Comparison of ENCODE assay signal across 9 cellular contexts in the genomic region with DNA sequence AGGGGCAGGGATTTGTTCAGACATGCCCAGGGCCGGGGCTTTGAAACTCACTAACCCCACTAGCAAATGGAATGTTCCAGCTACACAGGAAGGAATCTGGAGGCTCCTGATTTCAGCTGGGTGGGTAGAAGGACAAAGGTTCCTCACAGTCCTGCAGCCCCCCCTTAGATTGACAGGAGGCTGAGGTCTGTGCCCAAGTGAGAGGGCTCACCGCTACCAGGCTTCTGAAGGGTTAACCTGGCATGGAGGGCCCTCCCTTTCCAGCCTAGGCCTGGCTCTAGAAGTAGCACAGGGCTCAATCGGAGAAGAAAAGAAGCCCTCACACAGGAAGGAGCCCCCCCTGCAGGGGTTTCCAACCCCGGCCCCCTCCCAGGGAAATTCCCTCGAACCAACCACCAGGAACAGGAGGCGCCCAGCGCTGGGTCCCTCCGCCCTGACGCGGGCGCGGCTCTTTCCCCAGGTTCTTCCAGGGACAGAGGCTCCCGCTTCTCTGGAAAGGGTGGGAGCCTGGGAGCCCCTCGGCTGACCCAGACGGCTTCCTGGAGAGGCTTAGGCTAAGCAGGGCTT. TPM values are rescaled to one million over a fixed set of nuclear protein-coding genes. Genes with fewer than 3 reads are reported as not detected.
DNase-seq lines count a peak whose midpoint lies in the region; ATAC-seq and TF ChIP-seq lines count a peak whose summit lies in the region.
"Had no signal": no experiment of that assay in that cellular context is flagged by ENCODE, and none has a peak within 500 bp of the region (broad histone marks: within the 10 kb centered on the region; RNA-seq: fewer than 3 reads in every experiment).

No MANE protein-coding gene starts in this region.

- peaks cover 16% of the 10 kb centered on the region; the same call in 1 of the 2 replicates for H3K36me3 ChIP-seq in ACC112 (ENCODE audit: insufficient read depth, low read length)
- peaks cover 0 to 34% (median 0%) of the 10 kb centered on the region in 3 donors for H3K36me3 ChIP-seq in Peyer's patch
- H3K36me3 ChIP-seq in esophagus squamous epithelium, result peaks cover 7 to 50% (median 12%) of the 10 kb centered on the region in 3 donors

- H3K27ac ChIP-seq in ACC112 (ENCODE audit: low read depth, low read length) (peak overlapping the region; percentile 46), Peyer's patch (peak overlapping the region; percentile 49 to 94 (median 88)), esophagus squamous epithelium (peak overlapping the region; percentile 93 to 98 (median 98))

- ATAC-seq in HG02884 (IDR thresholded peaks at IDR 0.05; ENCODE audit: unreplicated experiment), result no peak
- no peak for ATAC-seq in GM18498 (IDR thresholded peaks at IDR 0.05; ENCODE audit: unreplicated experiment)

- no peaks in the 10 kb centered on the region for H3K27me3 Mint-ChIP-seq in nephron (ENCODE audit: low read depth)

- no peaks in the 10 kb centered on the region for H3K9me3 Mint-ChIP-seq in nephron

- H3K27me3 ChIP-seq in ACC112 (ENCODE audit: insufficient read depth, low read length), result no peaks in the 10 kb centered on the region
- H3K27me3 ChIP-seq in Peyer's patch, result no peaks in the 10 kb centered on the region
- peaks cover 0 to 7% (median 0%) of the 10 kb centered on the region in 4 donors for H3K27me3 ChIP-seq in esophagus squamous epithelium

- TF ChIP-seq CTCF in Peyer's patch (IDR thresholded peaks at IDR 0.05) (no peak), esophagus squamous epithelium (IDR thresholded peaks at IDR 0.05) (no peak), nephron (IDR thresholded peaks at IDR 0.05; ENCODE audit: unreplicated experiment in 3 of 3) (no peak)

- H3K9me3 ChIP-seq in Peyer's patch (no peaks in the 10 kb centered on the region), esophagus squamous epithelium (no peaks in the 10 kb centered on the region)

- H3K27ac Mint-ChIP-seq in nephron, result peak overlapping the region; percentile 95 to 97 (median 96)

- H2AFZ ChIP-seq in ACC112 (ENCODE audit: low read length, unreplicated experiment), result no peak overlapping the region

- DNase-seq in Peyer's patch, result no peak
- DNase-seq in esophagus squamous epithelium (lab: John Stamatoyannopoulos, UW), result no peak
- no peak for DNase-seq in HCEC 1CT
- DNase-seq in T1000 (lab: John Stamatoyannopoulos, UW), result no peak
- DNase-seq: activated gamma-delta T cell had no signal

- peaks cover 74% of the 10 kb centered on the region for H3K79me2 ChIP-seq in ACC112 (ENCODE audit: control insufficient read depth, insufficient read depth, low read length, unreplicated experiment)

- H3K36me3 Mint-ChIP-seq in nephron (ENCODE audit: low read depth), result peaks cover 13% of the 10 kb centered on the region

- peaks cover 29% of the 10 kb centered on the region for H3K4me1 Mint-ChIP-seq in nephron

- H3K4me1 ChIP-seq in ACC112 (ENCODE audit: control insufficient read depth, insufficient read depth, low read length, unreplicated experiment), result peaks cover 64% of the 10 kb centered on the region
- H3K4me1 ChIP-seq in Peyer's patch, result peaks cover 0 to 26% (median 11%) of the 10 kb centered on the region in 4 donors
- H3K4me1 ChIP-seq in esophagus squamous epithelium, result peaks cover 32 to 98% (median 40%) of the 10 kb centered on the region in 3 donors

- TF ChIP-seq POLR2A in Peyer's patch (IDR thresholded peaks at IDR 0.05) (no peak), esophagus squamous epithelium (IDR thresholded peaks at IDR 0.05) (no peak)

- H3K4me3 ChIP-seq in ACC112 (ENCODE audit: low read depth, low read length) (peak overlapping the region; percentile 93), Peyer's patch (peak overlapping the region in 3 of 4 donors; percentile 4 to 75 (median 63)), esophagus squamous epithelium (peak overlapping the region; percentile 79 to 96 (median 88))

- intact Hi-C loops in esophagus squamous epithelium (cut with DNase I), result no loop called here

- 44 to 51% methylated on average over 2 to 4 of the region's 15 CpGs for WGBS in esophagus squamous epithelium, 2 donors

- H3K4me3 Mint-ChIP-seq in nephron, result peak overlapping the region; percentile 84 to 87 (median 86)

RNA-seq across cellular contexts. Expression of a gene that starts 3.3 kb away (rescaled TPM):
- total RNA-seq in Peyer's patch (10 to 100 TPM; 23.5 to 42.6 (median 35.5) TPM), esophagus squamous epithelium (100 to 1,000 TPM in 3 of 4 donors, 10 to 100 TPM in 1; 87.5 to 225 (median 137) TPM)

RNA-seq across cellular contexts. Expression of a gene that starts 59.8 kb away (rescaled TPM):
- total RNA-seq in Peyer's patch, result 10 to 100 TPM in 1 of 4 donors, 1 to 10 TPM in 3; 6.0 to 16.5 (median 7.3) TPM
- 10 to 100 TPM; 15.8 to 27.1 (median 20.6) TPM for total RNA-seq in esophagus squamous epithelium

Comparison
In these comparisons a context has a peak if more than half of its experiments do, and no peak if none do; other contexts are left out.
1. H3K27ac ChIP-seq: peak in every context shown above with its lines; median percentile 98 in esophagus squamous epithelium; 88 in Peyer's patch; 46 in ACC112.